14 cellular contexts compared by ENCODE assay signal in genomic region chr17:74519951-74520553, GRCh38. TPM values are rescaled to one million over a fixed set of nuclear protein-coding genes. Genes with fewer than 3 reads are reported as not detected.
DNase-seq lines count a peak whose midpoint lies in the region; ATAC-seq and TF ChIP-seq lines count a peak whose summit lies in the region.
"Had no signal": no experiment of that assay in that cellular context is flagged by ENCODE, and none has a peak within 500 bp of the region (broad histone marks: within the 10 kb centered on the region; RNA-seq: fewer than 3 reads in every experiment).

No MANE protein-coding gene starts in this region.

- 56 to 63% methylated on average over 3 to 4 of the region's 4 CpGs for WGBS in transverse colon (ENCODE audit: low coverage in 1 of 2), 2 donors
- 71 to 78% (median 76%) methylated on average over 4 of the region's 4 CpGs for whole genome bisulfite sequencing in ovary, 3 donors

- TF ChIP-seq POLR2A in transverse colon (IDR thresholded peaks at IDR 0.05) (no peak), ovary (IDR thresholded peaks at IDR 0.05) (no peak)

- H3K4me3 ChIP-seq in transverse colon: no peak overlapping the region
- no peak overlapping the region for H3K4me3 ChIP-seq in ovary

- H3K9me3 Mint-ChIP-seq in activated naive CD4-positive, alpha-beta T cell treated with anti-CD3 and anti-CD28 coated beads for 36 hours: peaks cover 6% of the 10 kb centered on the region

- intact Hi-C loops in activated naive CD4-positive, alpha-beta T cell treated with anti-CD3 and anti-CD28 coated beads for 36 hours (cut with micrococcal nuclease): no loop called here
- intact Hi-C loops in transverse colon (cut with DNase I; ENCODE audit: low total_unique reads) (no loop called here), ovary (cut with DNase I) (no loop called here)

- ATAC-seq in T-helper 17 cell: peak; percentile 41
- no peak for ATAC-seq in HG02870 (IDR thresholded peaks at IDR 0.05; ENCODE audit: unreplicated experiment)
- no peak for ATAC-seq in GM19395 (IDR thresholded peaks at IDR 0.05; ENCODE audit: unreplicated experiment)
- ATAC-seq: Panc1 had no signal

- no peaks in the 10 kb centered on the region for H3K4me1 Mint-ChIP-seq in activated naive CD4-positive, alpha-beta T cell treated with anti-CD3 and anti-CD28 coated beads for 36 hours (ENCODE audit: low read depth)
- H3K4me1 Mint-ChIP-seq in T-helper 17 cell: no peaks in the 10 kb centered on the region

- TF ChIP-seq EP300 in transverse colon (IDR thresholded peaks at IDR 0.05; ENCODE audit: low read depth) (no peak), ovary (IDR thresholded peaks at IDR 0.05) (no peak)

- in situ Hi-C loops in transverse colon (cut with MboI; ENCODE audit: low pct_ligation_motif_present in 1 of 4, low pct_unique_long_range_greater_than_20kb in 1 of 4, low sequenced_read_pairs in 3 of 4): no loop called here

- DNase-seq in activated naive CD4-positive, alpha-beta T cell treated with Interleukin-2 at 50 U/mL for 16 hours: peak; percentile 31
- DNase-seq in activated naive CD4-positive, alpha-beta T cell treated with anti-CD3 and anti-CD28 coated beads for 36 hours: no peak
- DNase-seq in T-helper 17 cell (no peak), transverse colon (peak; percentile 16), ovary (no peak)
- DNase-seq: activated CD4-positive, alpha-beta T cell treated with anti-CD3 and anti-CD28 coated beads, Interleukin-2, amount 50 U/mL, for 4 hours; brain microvascular endothelial cell; NCI-H1436; stimulated activated CD4-positive, alpha-beta T cell treated with anti-CD3 and anti-CD28 coated beads, Interleukin-2, amount 100 ng/mL, for 24 hours had no signal

- H3K27me3 Mint-ChIP-seq in activated naive CD4-positive, alpha-beta T cell treated with anti-CD3 and anti-CD28 coated beads for 36 hours (ENCODE audit: low read depth): peaks cover 29% of the 10 kb centered on the region
- H3K27me3 Mint-ChIP-seq in T-helper 17 cell: peaks cover 58% of the 10 kb centered on the region

- H3K9me3 ChIP-seq in T-helper 17 cell (ENCODE audit: control insufficient read depth, low read length, poor library complexity, severe bottlenecking) (no peaks in the 10 kb centered on the region), transverse colon (no peaks in the 10 kb centered on the region), ovary (no peaks in the 10 kb centered on the region)

- no peaks in the 10 kb centered on the region for H3K36me3 Mint-ChIP-seq in activated naive CD4-positive, alpha-beta T cell treated with anti-CD3 and anti-CD28 coated beads for 36 hours (ENCODE audit: low read depth)
- no peaks in the 10 kb centered on the region for H3K36me3 Mint-ChIP-seq in T-helper 17 cell (ENCODE audit: low read depth)

- peak overlapping the region; percentile 57 for H3K27ac ChIP-seq in layer of hippocampus (ENCODE audit: low read depth, low read length)
- peak overlapping the region in 3 of 4 donors; percentile 10 to 46 (median 35) for H3K27ac ChIP-seq in transverse colon
- H3K27ac ChIP-seq in ovary: no peak overlapping the region
- H3K27ac ChIP-seq: brain microvascular endothelial cell had no signal

- no peaks in the 10 kb centered on the region for H3K4me1 ChIP-seq in transverse colon
- no peaks in the 10 kb centered on the region for H3K4me1 ChIP-seq in ovary (ENCODE audit: insufficient read depth)

- H3K4me3 Mint-ChIP-seq in activated naive CD4-positive, alpha-beta T cell treated with anti-CD3 and anti-CD28 coated beads for 36 hours: no peak overlapping the region
- H3K4me3 Mint-ChIP-seq in T-helper 17 cell: no peak overlapping the region

- no peak overlapping the region for H3K27ac Mint-ChIP-seq in activated naive CD4-positive, alpha-beta T cell treated with anti-CD3 and anti-CD28 coated beads for 36 hours
- H3K27ac Mint-ChIP-seq in T-helper 17 cell: no peak overlapping the region

- H3K27me3 ChIP-seq in layer of hippocampus (ENCODE audit: control insufficient read depth, insufficient read depth, low read length) (no peaks in the 10 kb centered on the region), transverse colon (no peaks in the 10 kb centered on the region), ovary (no peaks in the 10 kb centered on the region)
- H3K27me3 ChIP-seq: brain microvascular endothelial cell had no signal

- CTCF ChIA-PET in activated naive CD4-positive, alpha-beta T cell treated with anti-CD3 and anti-CD28 coated beads for 36 hours (lab: Charles Lee): interaction anchor here (1.1 kb wide), 1 partner anchor 151 kb away, joined by 3 read pairs; no protein-coding TSS in a partner anchor

- no peak for TF ChIP-seq CTCF in transverse colon (IDR thresholded peaks at IDR 0.05)
- TF ChIP-seq CTCF in ovary (IDR thresholded peaks at IDR 0.05): no peak

- H3K36me3 ChIP-seq in transverse colon (no peaks in the 10 kb centered on the region), ovary (no peaks in the 10 kb centered on the region)
- H3K36me3 ChIP-seq: brain microvascular endothelial cell had no signal

RNA-seq across cellular contexts. Expression of gene CD300LB, which starts 11.2 kb away (rescaled TPM):
- total RNA-seq in activated naive CD4-positive, alpha-beta T cell treated with anti-CD3 and anti-CD28 coated beads for 36 hours: not detected
- total RNA-seq in T-helper 17 cell (1 to 10 TPM in 1 of 2 donors, under 1 TPM in 1; 0.34 to 1.4 TPM), transverse colon (under 1 TPM in 1 of 4 donors, not detected in 3; 0.41 TPM), ovary (under 1 TPM in 5 of 7 donors, not detected in 2; 0.13 to 0.69 (median 0.27) TPM)
- polyA plus RNA-seq in ovary: under 1 TPM; 0.11 to 0.43 TPM
- polyA plus RNA-seq: BJ had no signal

RNA-seq across cellular contexts. Expression of gene CD300C, which starts 25.9 kb away (rescaled TPM):
- total RNA-seq in activated naive CD4-positive, alpha-beta T cell treated with anti-CD3 and anti-CD28 coated beads for 36 hours: not detected
- 1 to 10 TPM in 1 of 2 donors, under 1 TPM in 1; 0.37 to 1.2 TPM for total RNA-seq in T-helper 17 cell
- 1 to 10 TPM in 1 of 4 donors, under 1 TPM in 2, not detected in 1; 0.27 to 5.2 (median 0.32) TPM for total RNA-seq in transverse colon
- 1 to 10 TPM in 2 of 7 donors, under 1 TPM in 4, not detected in 1; 0.18 to 1.6 (median 0.64) TPM for total RNA-seq in ovary
- under 1 TPM; 0.40 to 0.52 TPM for polyA plus RNA-seq in ovary

RNA-seq across cellular contexts. Expression of gene CD300H, which starts 47.3 kb away (rescaled TPM):
- total RNA-seq in activated naive CD4-positive, alpha-beta T cell treated with anti-CD3 and anti-CD28 coated beads for 36 hours: not detected
- total RNA-seq in T-helper 17 cell (not detected), transverse colon (not detected), ovary (not detected)
- not detected for polyA plus RNA-seq in ovary
- polyA plus RNA-seq: BJ had no signal

RNA-seq across cellular contexts. Expression of gene CD300A, which starts 53.6 kb away (rescaled TPM):
- total RNA-seq in activated naive CD4-positive, alpha-beta T cell treated with anti-CD3 and anti-CD28 coated beads for 36 hours: 1 to 10 TPM; 1.3 to 1.8 TPM
- total RNA-seq in T-helper 17 cell (1 to 10 TPM; 2.4 to 9.6 TPM), transverse colon (1 to 10 TPM in 2 of 4 donors, not detected in 2; 3.1 to 5.1 TPM), ovary (1 to 10 TPM; 1.4 to 5.5 (median 2.1) TPM)
- polyA plus RNA-seq in ovary: 1 to 10 TPM; 1.5 to 4.8 TPM
- polyA plus RNA-seq: BJ had no signal

Comparison
In these comparisons a context has a peak if more than half of its experiments do, and no peak if none do; other contexts are left out.
1. DNase-seq: peak in activated naive CD4-positive, alpha-beta T cell treated with Interleukin-2 at 50 U/mL for 16 hours (single experiment) and transverse colon (single experiment); none in activated naive CD4-positive, alpha-beta T cell treated with anti-CD3 and anti-CD28 coated beads for 36 hours (single experiment), T-helper 17 cell (0 of 3) and ovary (0 of 5).
2. H3K27ac ChIP-seq: peak in layer of hippocampus (single experiment) and transverse colon (3 of 4); none in ovary (0 of 2).